ENCODE assay signal across 8 cellular contexts in genomic region chr11:123653997-123654565, GRCh38. TPM values are rescaled to one million over a fixed set of nuclear protein-coding genes. Genes with fewer than 3 reads are reported as not detected.
DNase-seq lines count a peak whose midpoint lies in the region; ATAC-seq and TF ChIP-seq lines count a peak whose summit lies in the region.

No MANE protein-coding gene starts in this region.

- peaks cover 12% of the 10 kb centered on the region for H3K9me3 Mint-ChIP-seq in T-helper 1 cell treated with Interleukin-12 subunit alpha and Interleukin-12 subunit beta and Interleukin-4 antibody, amounts not matched to agents 30 μg/mL and 1 μg/mL, for 36 hours
- peaks cover 8 to 15% of the 10 kb centered on the region in 2 donors for H3K9me3 Mint-ChIP-seq in stimulated activated naive B cell treated with anti-CD40 and anti-IgM and Interleukin-4, amounts not matched to agents 10 μg/mL and 1 μg/mL and 100 μg/mL, for 72 hours

- no peak overlapping the region for H3K9ac ChIP-seq in liver (ENCODE audit: low read depth in 1 of 2, low read length in 2 of 2)

- H3K27ac ChIP-seq in liver (ENCODE audit: low read depth in 1 of 2, low read length in 2 of 2) = no peak overlapping the region

- peaks cover 7% of the 10 kb centered on the region for H3K4me1 Mint-ChIP-seq in T-helper 1 cell treated with Interleukin-12 subunit alpha and Interleukin-12 subunit beta and Interleukin-4 antibody, amounts not matched to agents 30 μg/mL and 1 μg/mL, for 36 hours (ENCODE audit: low read depth)
- peaks cover 9 to 13% of the 10 kb centered on the region in 2 donors for H3K4me1 Mint-ChIP-seq in stimulated activated naive B cell treated with anti-CD40 and anti-IgM and Interleukin-4, amounts not matched to agents 10 μg/mL and 1 μg/mL and 100 μg/mL, for 72 hours

- peaks cover 9 to 14% (median 11%) of the 10 kb centered on the region in 4 donors for H3K4me1 ChIP-seq in liver (ENCODE audit: control insufficient read depth in 4 of 4, insufficient read depth in 4 of 4, low read length in 3 of 4)

- peaks cover under 1% of the 10 kb centered on the region for H3K36me3 Mint-ChIP-seq in T-helper 1 cell treated with Interleukin-12 subunit alpha and Interleukin-12 subunit beta and Interleukin-4 antibody, amounts not matched to agents 30 μg/mL and 1 μg/mL, for 36 hours (ENCODE audit: low read depth)
- H3K36me3 Mint-ChIP-seq in stimulated activated naive B cell treated with anti-CD40 and anti-IgM and Interleukin-4, amounts not matched to agents 10 μg/mL and 1 μg/mL and 100 μg/mL, for 72 hours = peaks cover 3 to 7% of the 10 kb centered on the region in 2 donors

- peak; percentile 31 for ATAC-seq in HG02759 (IDR thresholded peaks at IDR 0.05; ENCODE audit: unreplicated experiment)
- ATAC-seq in stimulated activated naive B cell treated with anti-CD40 and anti-IgM and Interleukin-4, amounts not matched to agents 10 μg/mL and 1 μg/mL and 100 μg/mL, for 72 hours (replicated peaks) = peak; percentile 21 to 51
- ATAC-seq in HG02885 (IDR thresholded peaks at IDR 0.05; ENCODE audit: poor library complexity, unreplicated experiment) = no peak
- ATAC-seq in GM21528 (IDR thresholded peaks at IDR 0.05; ENCODE audit: low FRiP score, unreplicated experiment) = no peak

- H3K27ac Mint-ChIP-seq in T-helper 1 cell treated with Interleukin-12 subunit alpha and Interleukin-12 subunit beta and Interleukin-4 antibody, amounts not matched to agents 30 μg/mL and 1 μg/mL, for 36 hours = no peak overlapping the region
- no peak overlapping the region for H3K27ac Mint-ChIP-seq in stimulated activated naive B cell treated with anti-CD40 and anti-IgM and Interleukin-4, amounts not matched to agents 10 μg/mL and 1 μg/mL and 100 μg/mL, for 72 hours

- peak overlapping the region; percentile 32 for H3K4me3 Mint-ChIP-seq in T-helper 1 cell treated with Interleukin-12 subunit alpha and Interleukin-12 subunit beta and Interleukin-4 antibody, amounts not matched to agents 30 μg/mL and 1 μg/mL, for 36 hours
- H3K4me3 Mint-ChIP-seq in stimulated activated naive B cell treated with anti-CD40 and anti-IgM and Interleukin-4, amounts not matched to agents 10 μg/mL and 1 μg/mL and 100 μg/mL, for 72 hours = peak overlapping the region; percentile 61 to 73

- peaks cover 0 to 12% (median 8%) of the 10 kb centered on the region in 4 donors for H3K27me3 ChIP-seq in liver (ENCODE audit: control insufficient read depth in 4 of 4, insufficient read depth in 4 of 4, low read length in 3 of 4)

- H3K27me3 Mint-ChIP-seq in T-helper 1 cell treated with Interleukin-12 subunit alpha and Interleukin-12 subunit beta and Interleukin-4 antibody, amounts not matched to agents 30 μg/mL and 1 μg/mL, for 36 hours (ENCODE audit: low read depth) = peaks cover 54% of the 10 kb centered on the region
- H3K27me3 Mint-ChIP-seq in stimulated activated naive B cell treated with anti-CD40 and anti-IgM and Interleukin-4, amounts not matched to agents 10 μg/mL and 1 μg/mL and 100 μg/mL, for 72 hours = peaks cover 36 to 49% of the 10 kb centered on the region in 2 donors

- H3K9me3 ChIP-seq in liver (ENCODE audit: control insufficient read depth in 4 of 4, low read length in 3 of 4) = peaks cover 0 to 5% (median 0%) of the 10 kb centered on the region in 4 donors

- no peak for TF ChIP-seq RAD21 in liver (IDR thresholded peaks at IDR 0.05)

- 2% methylated on average over 55 of the region's 55 CpGs for WGBS in liver

- H3K4me3 ChIP-seq in liver (ENCODE audit: low read depth in 1 of 3, low read length in 3 of 3) = peak overlapping the region in 2 of 3 donors; percentile 4 to 56

- peak; percentile 33 for DNase-seq in COR-L47 (lab: John Stamatoyannopoulos, UW)
- peak; percentile 46 for DNase-seq in dermis blood vessel endothelial cell
- DNase-seq in stimulated activated naive B cell treated with anti-CD40 and anti-IgM and Interleukin-4, amounts not matched to agents 10 μg/mL and 1 μg/mL and 100 μg/mL, for 72 hours = no peak

- no peak for TF ChIP-seq CTCF in liver (IDR thresholded peaks at IDR 0.05; ENCODE audit: low read depth, low read length, missing input control)

- H3K36me3 ChIP-seq in liver (ENCODE audit: control insufficient read depth in 4 of 4, insufficient read depth in 3 of 4, low read depth in 1 of 4, low read length in 3 of 4) = no peaks in the 10 kb centered on the region

TF ChIP-seq in liver, 16 proteins besides CTCF, POLR2A, EP300 and RAD21:
- TF ChIP-seq JUND (IDR thresholded peaks at IDR 0.05) (no peak), REST (IDR thresholded peaks at IDR 0.05) (peak; percentile 97)

RNA-seq across cellular contexts. Expression of gene SCN3B, which starts 0.3 kb away (rescaled TPM):
- total RNA-seq in dermis blood vessel endothelial cell = 2.5 and 4.9 TPM in 2 replicates
- under 1 TPM; 0.05 to 0.17 TPM for total RNA-seq in liver
- polyA plus RNA-seq in liver = under 1 TPM in 1 of 2 donors, not detected in 1; 0.05 TPM

Comparison
In these comparisons a context has a peak if more than half of its experiments do, and no peak if none do; other contexts are left out.
1. ATAC-seq: peak in HG02759 (single experiment) and stimulated activated naive B cell treated with anti-CD40 and anti-IgM and Interleukin-4, amounts not matched to agents 10 μg/mL and 1 μg/mL and 100 μg/mL, for 72 hours (2 of 2); none in HG02885 (single experiment) and GM21528 (single experiment).